ENCODE assay signal across 20 cellular contexts in the genomic region with DNA sequence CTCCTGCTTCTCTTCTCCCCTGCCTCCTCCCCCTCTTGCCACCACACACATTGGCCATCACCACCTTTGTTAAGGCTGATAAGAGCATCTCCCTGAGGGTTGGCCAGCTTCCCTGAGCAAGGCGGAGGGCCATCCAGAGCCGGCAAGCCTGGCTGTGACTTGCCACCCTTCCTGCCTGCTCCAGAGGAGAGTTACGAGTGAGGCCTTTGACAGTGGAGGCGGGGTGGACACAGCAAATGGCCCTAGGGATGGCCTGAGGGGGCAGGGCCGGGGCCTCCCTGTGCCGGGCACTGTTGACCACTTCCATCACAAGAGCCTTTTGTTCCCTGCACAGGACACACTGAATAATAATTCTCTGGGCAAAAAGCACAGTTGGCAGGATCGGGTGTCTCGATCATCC. TPM values are rescaled to one million over a fixed set of nuclear protein-coding genes. Genes with fewer than 3 reads are reported as not detected.
DNase-seq lines count a peak whose midpoint lies in the region; ATAC-seq, FAIRE-seq and TF ChIP-seq lines count a peak whose summit lies in the region.
"Had no signal": no experiment of that assay in that cellular context is flagged by ENCODE, and none has a peak within 500 bp of the region (broad histone marks: within the 10 kb centered on the region; RNA-seq: fewer than 3 reads in every experiment).

No MANE protein-coding gene starts in this region.

- peaks cover 4% of the 10 kb centered on the region for H3K27me3 Mint-ChIP-seq in CD8-positive, alpha-beta T cell (ENCODE audit: low read depth)
- H3K27me3 Mint-ChIP-seq in activated T-helper 17 cell treated with anti-CD3 and anti-CD28 coated beads, Interleukin-2, amount 50 U/mL, for 72 hours: peaks cover 14% of the 10 kb centered on the region

- intact Hi-C loops in CD8-positive, alpha-beta T cell (cut with DNase I, micrococcal nuclease): loop anchor here in 1 of 2 experiments (2.0 to 5.0 kb wide), 2 partner anchors 15 to 99 kb away; partner anchors contain the start of gene PEX16
- intact Hi-C loops in body of pancreas (cut with DNase I) (no loop called here), kidney (cut with DNase I) (no loop called here), posterior cingulate gyrus (cut with DNase I) (no loop called here)

- H3K27ac ChIP-seq in CD8-positive, alpha-beta T cell (ENCODE audit: low read depth, low read length): no peak overlapping the region
- H3K27ac ChIP-seq in body of pancreas (peak overlapping the region in 3 of 4 donors; percentile 86 to 93 (median 89)), kidney (ENCODE audit: low read depth in 2 of 2, low read length in 2 of 2) (no peak overlapping the region), gastroesophageal sphincter (no peak overlapping the region)
- H3K27ac ChIP-seq: epithelial cell of prostate, SJSA1, spleen had no signal

- no peak for TF ChIP-seq POLR2A in body of pancreas (IDR thresholded peaks at IDR 0.05)
- TF ChIP-seq POLR2A in gastroesophageal sphincter (IDR thresholded peaks at IDR 0.05): no peak

- 73 to 81% methylated on average over 2 to 8 of the region's 8 CpGs for WGBS in body of pancreas, 2 donors
- WGBS in gastroesophageal sphincter (ENCODE audit: low coverage in 1 of 2), 2 donors: 69% methylated on average over 3 of the region's 8 CpGs; no CpG with 5 or more reads in 1 of the 2 donors

- FAIRE-seq in kidney (lab: Jason Lieb, UNC): no peak
- FAIRE-seq: frontal cortex had no signal

- ATAC-seq in CD8-positive, alpha-beta T cell: no peak
- ATAC-seq in body of pancreas (no peak), GM19035 (IDR thresholded peaks at IDR 0.05; ENCODE audit: unreplicated experiment) (no peak), gastroesophageal sphincter (no peak)
- no peak for ATAC-seq in activated T-helper 17 cell treated with anti-CD3 and anti-CD28 coated beads, Interleukin-2, amount 50 U/mL, for 72 hours (replicated peaks)
- ATAC-seq: activated CD4-positive, CD25-positive, alpha-beta regulatory T cell treated with anti-CD3 and anti-CD28 coated beads, Interleukin-2, amount 50 U/mL, for 24 hours; PC-3 had no signal

- H3K9ac ChIP-seq in kidney (ENCODE audit: low read length in 2 of 2): no peak overlapping the region

- H3K4me1 Mint-ChIP-seq in CD8-positive, alpha-beta T cell (ENCODE audit: low read depth): peaks cover 15% of the 10 kb centered on the region
- H3K4me1 Mint-ChIP-seq in activated T-helper 17 cell treated with anti-CD3 and anti-CD28 coated beads, Interleukin-2, amount 50 U/mL, for 72 hours: no peaks in the 10 kb centered on the region

- POLR2A ChIA-PET in CD8-positive, alpha-beta T cell (lab: Charles Lee): no interaction called here

- H3K9me3 Mint-ChIP-seq in CD8-positive, alpha-beta T cell: no peaks in the 10 kb centered on the region
- no peaks in the 10 kb centered on the region for H3K9me3 Mint-ChIP-seq in activated T-helper 17 cell treated with anti-CD3 and anti-CD28 coated beads, Interleukin-2, amount 50 U/mL, for 72 hours
- H3K9me3 Mint-ChIP-seq: CD4-positive, alpha-beta memory T cell had no signal

- no peak for TF ChIP-seq CTCF in CD8-positive, alpha-beta T cell (IDR thresholded peaks at IDR 0.05)
- TF ChIP-seq CTCF in body of pancreas (IDR thresholded peaks at IDR 0.05) (no peak), kidney (IDR thresholded peaks at IDR 0.05; ENCODE audit: borderline replicate concordance, extremely low read depth, insufficient read depth) (no peak), gastroesophageal sphincter (IDR thresholded peaks at IDR 0.05) (no peak)

- no peak overlapping the region for H3K4me3 ChIP-seq in CD8-positive, alpha-beta T cell (ENCODE audit: low read depth, low read length)
- H3K4me3 ChIP-seq in body of pancreas: no peak overlapping the region
- H3K4me3 ChIP-seq in kidney (ENCODE audit: low read length in 2 of 2): no peak overlapping the region
- no peak overlapping the region for H3K4me3 ChIP-seq in gastroesophageal sphincter
- H3K4me3 ChIP-seq: SJSA1, spleen had no signal

- H3K27me3 ChIP-seq in CD8-positive, alpha-beta T cell (ENCODE audit: insufficient read depth, low read length): peaks cover 6% of the 10 kb centered on the region
- H3K27me3 ChIP-seq in body of pancreas (no peaks in the 10 kb centered on the region), gastroesophageal sphincter (peaks cover 1% of the 10 kb centered on the region)

- no peak overlapping the region for H3K27ac Mint-ChIP-seq in CD8-positive, alpha-beta T cell
- H3K27ac Mint-ChIP-seq in activated T-helper 17 cell treated with anti-CD3 and anti-CD28 coated beads, Interleukin-2, amount 50 U/mL, for 72 hours: no peak overlapping the region

- H3K36me3 Mint-ChIP-seq in CD8-positive, alpha-beta T cell: no peaks in the 10 kb centered on the region
- no peaks in the 10 kb centered on the region for H3K36me3 Mint-ChIP-seq in activated T-helper 17 cell treated with anti-CD3 and anti-CD28 coated beads, Interleukin-2, amount 50 U/mL, for 72 hours (ENCODE audit: low read depth)

- no peak for DNase-seq in CD8-positive, alpha-beta T cell
- DNase-seq in body of pancreas (no peak), kidney (peak; percentile 41), posterior cingulate gyrus (peak; percentile 71 to 98 (median 85)), NCI-H446 (lab: John Stamatoyannopoulos, UW) (no peak)
- DNase-seq: DMS79 treated with DMSO at 0.1 percent for 48 hours, Kasumi-1, NCI-H748 treated with DMSO at 0.1 percent for 48 hours, PC-3, spleen, tibial artery had no signal

- no peaks in the 10 kb centered on the region for H3K9me3 ChIP-seq in CD8-positive, alpha-beta T cell (ENCODE audit: low read length)
- no peaks in the 10 kb centered on the region for H3K9me3 ChIP-seq in body of pancreas
- H3K9me3 ChIP-seq in kidney (ENCODE audit: control insufficient read depth in 1 of 2, low read length in 2 of 2): no peaks in the 10 kb centered on the region
- H3K9me3 ChIP-seq in gastroesophageal sphincter: no peaks in the 10 kb centered on the region
- H3K9me3 ChIP-seq: SJSA1, spleen, tibial artery had no signal

- CTCF ChIA-PET in CD8-positive, alpha-beta T cell (lab: Charles Lee): no interaction called here

- no peak for TF ChIP-seq EP300 in gastroesophageal sphincter (IDR thresholded peaks at IDR 0.05)

- H3K4me3 Mint-ChIP-seq in CD8-positive, alpha-beta T cell: peak overlapping the region; percentile 47
- no peak overlapping the region for H3K4me3 Mint-ChIP-seq in activated T-helper 17 cell treated with anti-CD3 and anti-CD28 coated beads, Interleukin-2, amount 50 U/mL, for 72 hours

- peaks cover 15% of the 10 kb centered on the region for H3K4me1 ChIP-seq in CD8-positive, alpha-beta T cell (ENCODE audit: insufficient read depth, low read length)
- H3K4me1 ChIP-seq in body of pancreas: peaks cover 68% of the 10 kb centered on the region
- peaks cover 4 to 13% of the 10 kb centered on the region in 2 donors for H3K4me1 ChIP-seq in kidney (ENCODE audit: control insufficient read depth in 1 of 2, insufficient read depth in 1 of 2, low read depth in 1 of 2, low read length in 2 of 2)
- peaks cover 0 to 28% (median 15%) of the 10 kb centered on the region in 3 donors for H3K4me1 ChIP-seq in gastroesophageal sphincter

- H3K36me3 ChIP-seq in CD8-positive, alpha-beta T cell (ENCODE audit: insufficient read depth, low read length): no peaks in the 10 kb centered on the region
- H3K36me3 ChIP-seq in body of pancreas (replicated peaks in 1 of 2; ENCODE audit: insufficient read depth in 1 of 2, low read depth in 2 of 2): no peaks in the 10 kb centered on the region
- H3K36me3 ChIP-seq in kidney (ENCODE audit: control insufficient read depth in 1 of 2, insufficient read depth in 2 of 2, low read length in 2 of 2): peaks cover 0 to 3% of the 10 kb centered on the region in 2 donors
- peaks cover 0 to 38% of the 10 kb centered on the region in 2 donors for H3K36me3 ChIP-seq in gastroesophageal sphincter
- H3K36me3 ChIP-seq: SJSA1 had no signal

RNA-seq across cellular contexts. Expression of gene FREY1, which starts 5.4 kb away (rescaled TPM):
- 1 to 10 TPM; 3.7 to 5.1 TPM for total RNA-seq in CD8-positive, alpha-beta T cell
- 1 to 10 TPM; 2.3 to 8.2 TPM for total RNA-seq in body of pancreas
- 1.0 TPM for total RNA-seq in kidney
- polyA plus RNA-seq in kidney (ENCODE audit: insufficient read depth, low read depth, low replicate concordance): 0.99 TPM
- total RNA-seq in gastroesophageal sphincter: 1 to 10 TPM in 1 of 4 donors, under 1 TPM in 1, not detected in 2; 0.54 to 2.3 TPM
- 1 to 10 TPM; 1.8 to 2.7 TPM for total RNA-seq in activated T-helper 17 cell treated with anti-CD3 and anti-CD28 coated beads, Interleukin-2, amount 50 U/mL, for 72 hours
- polyA plus RNA-seq: CD4-positive, alpha-beta memory T cell had no signal

RNA-seq across cellular contexts. Expression of gene PEX16, which starts 16.0 kb away (rescaled TPM):
- 10 to 100 TPM; 51.5 to 55.6 TPM for total RNA-seq in CD8-positive, alpha-beta T cell
- total RNA-seq in body of pancreas (10 to 100 TPM; 29.1 to 41.5 TPM), kidney (38.4 TPM), gastroesophageal sphincter (10 to 100 TPM; 20.0 to 26.7 (median 21.3) TPM)
- polyA plus RNA-seq in kidney (ENCODE audit: insufficient read depth, low read depth, low replicate concordance): 46.0 TPM
- total RNA-seq in activated T-helper 17 cell treated with anti-CD3 and anti-CD28 coated beads, Interleukin-2, amount 50 U/mL, for 72 hours: 10 to 100 TPM; 27.9 to 45.4 TPM

RNA-seq across cellular contexts. Expression of gene MAPK8IP1, which starts 16.2 kb away (rescaled TPM):
- total RNA-seq in CD8-positive, alpha-beta T cell: 1 to 10 TPM; 6.5 to 8.4 TPM
- total RNA-seq in body of pancreas: 10 to 100 TPM; 23.7 to 32.4 TPM
- 15.7 TPM for total RNA-seq in kidney
- 24.8 TPM for polyA plus RNA-seq in kidney (ENCODE audit: insufficient read depth, low read depth, low replicate concordance)
- total RNA-seq in gastroesophageal sphincter: 10 to 100 TPM in 3 of 4 donors, 1 to 10 TPM in 1; 9.8 to 17.5 (median 13.8) TPM
- under 1 TPM; 0.65 to 0.93 TPM for total RNA-seq in activated T-helper 17 cell treated with anti-CD3 and anti-CD28 coated beads, Interleukin-2, amount 50 U/mL, for 72 hours

RNA-seq across cellular contexts. Expression of gene LARGE2, which starts 20.8 kb away (rescaled TPM):
- total RNA-seq in CD8-positive, alpha-beta T cell: 1 to 10 TPM; 3.0 to 4.2 TPM
- total RNA-seq in body of pancreas (10 to 100 TPM; 12.2 to 14.5 TPM), kidney (13.1 TPM), gastroesophageal sphincter (1 to 10 TPM in 1 of 4 donors, not detected in 3; 2.5 TPM)
- 29.8 TPM for polyA plus RNA-seq in kidney (ENCODE audit: insufficient read depth, low read depth, low replicate concordance)
- total RNA-seq in activated T-helper 17 cell treated with anti-CD3 and anti-CD28 coated beads, Interleukin-2, amount 50 U/mL, for 72 hours: 1 to 10 TPM in 1 of 2 donors, under 1 TPM in 1; 0.80 to 1.8 TPM
- total RNA-seq: pulmonary artery endothelial cell, SJSA1 had no signal

RNA-seq across cellular contexts. Expression of gene CRY2, which starts 54.4 kb away (rescaled TPM):
- total RNA-seq in CD8-positive, alpha-beta T cell: 100 to 1,000 TPM; 172 to 177 TPM
- total RNA-seq in body of pancreas: 10 to 100 TPM; 24.6 to 65.9 TPM
- total RNA-seq in kidney: 44.5 TPM
- 20.7 TPM for polyA plus RNA-seq in kidney (ENCODE audit: insufficient read depth, low read depth, low replicate concordance)
- total RNA-seq in gastroesophageal sphincter: 10 to 100 TPM; 38.8 to 82.0 (median 47.7) TPM
- 10 to 100 TPM; 12.3 to 25.4 TPM for total RNA-seq in activated T-helper 17 cell treated with anti-CD3 and anti-CD28 coated beads, Interleukin-2, amount 50 U/mL, for 72 hours

Comparison
In these comparisons a context has a peak if more than half of its experiments do, and no peak if none do; other contexts are left out.
1. DNase-seq: peak in kidney (single experiment) and posterior cingulate gyrus (10 of 10); none in CD8-positive, alpha-beta T cell (0 of 7), body of pancreas (0 of 4) and NCI-H446 (0 of 2).
2. H3K27ac ChIP-seq: peak in body of pancreas (3 of 4); none in CD8-positive, alpha-beta T cell (single experiment), kidney (0 of 2) and gastroesophageal sphincter (0 of 4).